ENCODE assay signal across 9 cellular contexts in genomic region chr1:230713915-230714764, GRCh38. TPM values are rescaled to one million over a fixed set of nuclear protein-coding genes. Genes with fewer than 3 reads are reported as not detected.
DNase-seq lines count a peak whose midpoint lies in the region; ATAC-seq and TF ChIP-seq lines count a peak whose summit lies in the region.
"Had no signal": no experiment of that assay in that cellular context is flagged by ENCODE, and none has a peak within 500 bp of the region (broad histone marks: within the 10 kb centered on the region; RNA-seq: fewer than 3 reads in every experiment).

Gene AGT (minus strand): TSS chr1:230714122. CDS start chr1:230710823, 3,299 bp downstream.

- DNase-seq in ELR (ENCODE audit: low read depth) (peak; percentile 54), SK-N-SH (no peak), Right ventricle myocardium inferior (ENCODE audit: missing footprints) (peak; percentile 84), renal cortical epithelial cell (ENCODE audit: low read depth) (peak; percentile 83), T-helper 9 cell (no peak)
- DNase-seq in CD4-positive, alpha-beta memory T cell = no peak
- no peak for DNase-seq in activated naive CD4-positive, alpha-beta T cell treated with anti-CD3 and anti-CD28 coated beads for 36 hours

- H3K4me2 ChIP-seq in SK-N-SH = no peak within 1 kb of the TSS

- H3K9me2 ChIP-seq in SK-N-SH = no peaks in the 10 kb centered on the region

- intact Hi-C loops in Right ventricle myocardium inferior (cut with DNase I) = loop anchor here (5.0 kb wide), 1 partner anchor 58 kb away; no protein-coding TSS in a partner anchor
- intact Hi-C loops in CD4-positive, alpha-beta memory T cell (cut with micrococcal nuclease) = no loop called here
- intact Hi-C loops in activated naive CD4-positive, alpha-beta T cell treated with anti-CD3 and anti-CD28 coated beads for 36 hours (cut with micrococcal nuclease) = no loop called here

- H3K27me3 ChIP-seq in SK-N-SH (ENCODE audit: insufficient read depth) = no peaks in the 10 kb centered on the region
- no peaks in the 10 kb centered on the region for H3K27me3 ChIP-seq in CD4-positive, alpha-beta memory T cell (ENCODE audit: insufficient read depth, low read length)
- H3K27me3 ChIP-seq: SJSA1 had no signal

- ATAC-seq in Right ventricle myocardium inferior = peak; percentile 96
- no peak for ATAC-seq in stimulated activated memory B cell treated with anti-CD40 and anti-IgM and Interleukin-4, amounts not matched to agents 10 μg/mL and 1 μg/mL and 100 μg/mL, for 72 hours

- H2AFZ ChIP-seq in SK-N-SH (ENCODE audit: low read depth) = no peak within 1 kb of the TSS

- POLR2A ChIA-PET in SK-N-SH (lab: Yijun Ruan, JAX) = no interaction called here
- POLR2A ChIA-PET in CD4-positive, alpha-beta memory T cell (lab: Charles Lee; ENCODE audit: partially characterized antibody) = no interaction called here

- H4K20me1 ChIP-seq in SK-N-SH (ENCODE audit: insufficient read depth) = no peaks in the 10 kb centered on the region

- no peak for TF ChIP-seq EP300 in SK-N-SH (IDR thresholded peaks at IDR 0.05; ENCODE audit: borderline replicate concordance in 1 of 2, low read depth in 1 of 2, low read length in 1 of 2)

- peaks cover 0 to 10% of the 10 kb centered on the region in 2 experiments; a peak in 1 of 4 replicates for H3K4me1 ChIP-seq in SK-N-SH (ENCODE audit: control insufficient read depth in 1 of 2, insufficient read depth in 2 of 2, low read depth in 1 of 2, low read length in 1 of 2)
- H3K4me1 ChIP-seq in CD4-positive, alpha-beta memory T cell (ENCODE audit: insufficient read depth, low read length) = no peaks in the 10 kb centered on the region
- H3K4me1 ChIP-seq: SJSA1 had no signal

- no peaks in the 10 kb centered on the region for H3K36me3 ChIP-seq in SK-N-SH (replicated peaks in 1 of 2; ENCODE audit: control insufficient read depth in 1 of 2, insufficient read depth in 2 of 2, low read length in 1 of 2)
- no peaks in the 10 kb centered on the region for H3K36me3 ChIP-seq in CD4-positive, alpha-beta memory T cell (ENCODE audit: insufficient read depth, low read length)
- H3K36me3 ChIP-seq: SJSA1 had no signal

- 55% methylated on average over 11 of the region's 24 CpGs for WGBS in SK-N-SH (ENCODE audit: low lambda C conversion rate)

- H3K36me3 Mint-ChIP-seq in stimulated activated memory B cell treated with anti-CD40 and anti-IgM and Interleukin-4, amounts not matched to agents 10 μg/mL and 1 μg/mL and 100 μg/mL, for 72 hours = no peaks in the 10 kb centered on the region
- H3K36me3 Mint-ChIP-seq in CD4-positive, alpha-beta memory T cell = no peaks in the 10 kb centered on the region
- H3K36me3 Mint-ChIP-seq in activated naive CD4-positive, alpha-beta T cell treated with anti-CD3 and anti-CD28 coated beads for 36 hours (ENCODE audit: low read depth) = no peaks in the 10 kb centered on the region

- no peaks in the 10 kb centered on the region for H3K4me1 Mint-ChIP-seq in stimulated activated memory B cell treated with anti-CD40 and anti-IgM and Interleukin-4, amounts not matched to agents 10 μg/mL and 1 μg/mL and 100 μg/mL, for 72 hours
- H3K4me1 Mint-ChIP-seq in CD4-positive, alpha-beta memory T cell = no peaks in the 10 kb centered on the region
- H3K4me1 Mint-ChIP-seq in activated naive CD4-positive, alpha-beta T cell treated with anti-CD3 and anti-CD28 coated beads for 36 hours (ENCODE audit: low read depth) = no peaks in the 10 kb centered on the region

- peaks cover 5% of the 10 kb centered on the region for H3K9me3 Mint-ChIP-seq in stimulated activated memory B cell treated with anti-CD40 and anti-IgM and Interleukin-4, amounts not matched to agents 10 μg/mL and 1 μg/mL and 100 μg/mL, for 72 hours
- peaks cover 0 to 7% (median 4%) of the 10 kb centered on the region in 8 donors for H3K9me3 Mint-ChIP-seq in CD4-positive, alpha-beta memory T cell
- peaks cover 5% of the 10 kb centered on the region for H3K9me3 Mint-ChIP-seq in activated naive CD4-positive, alpha-beta T cell treated with anti-CD3 and anti-CD28 coated beads for 36 hours

- H3K9ac ChIP-seq in SK-N-SH = no peak within 1 kb of the TSS

- H3K27ac ChIP-seq in SK-N-SH (ENCODE audit: low read depth in 2 of 2, low read length in 1 of 2) = no peak within 1 kb of the TSS
- no peak within 1 kb of the TSS for H3K27ac ChIP-seq in CD4-positive, alpha-beta memory T cell (ENCODE audit: low read depth, low read length)
- H3K27ac ChIP-seq: SJSA1 had no signal

- H3K79me2 ChIP-seq in SK-N-SH (ENCODE audit: insufficient read depth) = no peaks in the 10 kb centered on the region

- H3K4me3 ChIP-seq in SK-N-SH (ENCODE audit: low read depth in 2 of 2, low read length in 1 of 2) = no peak within 1 kb of the TSS
- no peak within 1 kb of the TSS for H3K4me3 ChIP-seq in CD4-positive, alpha-beta memory T cell (ENCODE audit: low read length in 2 of 2)
- H3K4me3 ChIP-seq: SJSA1 had no signal

- H3K27me3 Mint-ChIP-seq in stimulated activated memory B cell treated with anti-CD40 and anti-IgM and Interleukin-4, amounts not matched to agents 10 μg/mL and 1 μg/mL and 100 μg/mL, for 72 hours = peaks cover 25% of the 10 kb centered on the region
- peaks cover 2 to 21% of the 10 kb centered on the region in 2 donors for H3K27me3 Mint-ChIP-seq in CD4-positive, alpha-beta memory T cell
- H3K27me3 Mint-ChIP-seq in activated naive CD4-positive, alpha-beta T cell treated with anti-CD3 and anti-CD28 coated beads for 36 hours (ENCODE audit: low read depth) = peaks cover 6% of the 10 kb centered on the region

- H3F3A ChIP-seq in SK-N-SH (replicated peaks; ENCODE audit: insufficient read depth) = no peaks in the 10 kb centered on the region

- no peak within 1 kb of the TSS for H3K4me3 Mint-ChIP-seq in stimulated activated memory B cell treated with anti-CD40 and anti-IgM and Interleukin-4, amounts not matched to agents 10 μg/mL and 1 μg/mL and 100 μg/mL, for 72 hours
- H3K4me3 Mint-ChIP-seq in CD4-positive, alpha-beta memory T cell = no peak within 1 kb of the TSS
- no peak within 1 kb of the TSS for H3K4me3 Mint-ChIP-seq in activated naive CD4-positive, alpha-beta T cell treated with anti-CD3 and anti-CD28 coated beads for 36 hours

- H3K9me3 ChIP-seq in SK-N-SH = no peaks in the 10 kb centered on the region
- H3K9me3 ChIP-seq in CD4-positive, alpha-beta memory T cell (ENCODE audit: control insufficient read depth in 1 of 2, low read length in 2 of 2) = no peaks in the 10 kb centered on the region

- CTCF ChIA-PET in SK-N-SH (lab: Yijun Ruan, JAX) = no interaction called here
- CTCF ChIA-PET in CD4-positive, alpha-beta memory T cell (lab: Charles Lee; ENCODE audit: partially characterized antibody) = no interaction called here
- CTCF ChIA-PET in activated naive CD4-positive, alpha-beta T cell treated with anti-CD3 and anti-CD28 coated beads for 36 hours (lab: Charles Lee) = no interaction called here

- TF ChIP-seq CTCF in SK-N-SH (IDR thresholded peaks at IDR 0.05) = no peak

- TF ChIP-seq RAD21 in SK-N-SH (IDR thresholded peaks at IDR 0.05; ENCODE audit: low read length) = no peak

- H3K27ac Mint-ChIP-seq in stimulated activated memory B cell treated with anti-CD40 and anti-IgM and Interleukin-4, amounts not matched to agents 10 μg/mL and 1 μg/mL and 100 μg/mL, for 72 hours = no peak within 1 kb of the TSS
- H3K27ac Mint-ChIP-seq in CD4-positive, alpha-beta memory T cell = no peak within 1 kb of the TSS
- H3K27ac Mint-ChIP-seq in activated naive CD4-positive, alpha-beta T cell treated with anti-CD3 and anti-CD28 coated beads for 36 hours = no peak within 1 kb of the TSS

TF ChIP-seq in SK-N-SH, 30 proteins besides CTCF, POLR2A, EP300 and RAD21:
- TF ChIP-seq GATA2 (CRISPR knock-in tag; IDR thresholded peaks at IDR 0.05) (no peak), TCF12 (IDR thresholded peaks at IDR 0.05) (no peak; the same call in 1 of the 2 replicates), JUND (IDR thresholded peaks at IDR 0.05) (no peak), NFIC (IDR thresholded peaks at IDR 0.05; ENCODE audit: borderline replicate concordance) (peak; percentile 25; the same call in 1 of the 2 replicates), PBX3 (IDR thresholded peaks at IDR 0.05) (0 out of 2 replicates have a peak, but pooled peaks have one; percentile 11)
- TF ChIP-seq, protein P1, sequence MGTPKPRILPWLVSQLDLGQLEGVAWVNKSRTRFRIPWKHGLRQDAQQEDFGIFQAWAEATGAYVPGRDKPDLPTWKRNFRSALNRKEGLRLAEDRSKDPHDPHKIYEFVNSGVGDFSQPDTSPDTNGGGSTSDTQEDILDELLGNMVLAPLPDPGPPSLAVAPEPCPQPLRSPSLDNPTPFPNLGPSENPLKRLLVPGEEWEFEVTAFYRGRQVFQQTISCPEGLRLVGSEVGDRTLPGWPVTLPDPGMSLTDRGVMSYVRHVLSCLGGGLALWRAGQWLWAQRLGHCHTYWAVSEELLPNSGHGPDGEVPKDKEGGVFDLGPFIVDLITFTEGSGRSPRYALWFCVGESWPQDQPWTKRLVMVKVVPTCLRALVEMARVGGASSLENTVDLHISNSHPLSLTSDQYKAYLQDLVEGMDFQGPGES (IDR thresholded peaks at IDR 0.05; ENCODE audit: low read depth, low read length) = no peak

RNA-seq across cellular contexts. Expression of gene AGT, which starts in this region (rescaled TPM):
- 0.39 and 0.41 TPM in 2 replicates for polyA plus RNA-seq in SK-N-SH (2012; rRNA removed)
- 0.17 and 0.18 TPM in 2 replicates for polyA plus RNA-seq in SK-N-SH (2012; cell fraction: cytosol; rRNA removed)
- polyA plus RNA-seq in SK-N-SH (2012; cell fraction: nucleus; rRNA removed) = 0.67 and 0.83 TPM in 2 replicates
- total RNA-seq in Right ventricle myocardium inferior (74.5 TPM), renal cortical epithelial cell (1.2 and 2.9 TPM in 2 replicates)
- total RNA-seq in CD4-positive, alpha-beta memory T cell = not detected
- not detected for polyA plus RNA-seq in CD4-positive, alpha-beta memory T cell
- not detected for total RNA-seq in activated naive CD4-positive, alpha-beta T cell treated with anti-CD3 and anti-CD28 coated beads for 36 hours
- total RNA-seq: SJSA1 had no signal

Comparison
In these comparisons a context has a peak if more than half of its experiments do, and no peak if none do; other contexts are left out.
1. RNA of gene AGT (total RNA-seq): 74.5 TPM in Right ventricle myocardium inferior (single experiment); 1.2 to 2.9 TPM in renal cortical epithelial cell, not detected in CD4-positive, alpha-beta memory T cell and not detected in activated naive CD4-positive, alpha-beta T cell treated with anti-CD3 and anti-CD28 coated beads for 36 hours; every median in the first group is over 10 times any median in the second.
2. DNase-seq: peak in ELR (single experiment), Right ventricle myocardium inferior (single experiment) and renal cortical epithelial cell (single experiment); none in SK-N-SH (single experiment), T-helper 9 cell (single experiment), CD4-positive, alpha-beta memory T cell (0 of 5) and activated naive CD4-positive, alpha-beta T cell treated with anti-CD3 and anti-CD28 coated beads for 36 hours (single experiment).